Comparison of ENCODE assay signal across 2 cellular contexts in genomic region chr1:23616292-23616822, GRCh38.
A peak's percentile ranks its signal among the peaks of the same experiment; 100 is the strongest.
TF ChIP-seq lines count a peak whose summit lies in the region.

No MANE protein-coding gene starts in this region.

TF ChIP-seq in Ishikawa, 13 proteins besides CTCF, POLR2A, EP300 and RAD21 (continued from another document):
- TF ChIP-seq, protein P1, sequence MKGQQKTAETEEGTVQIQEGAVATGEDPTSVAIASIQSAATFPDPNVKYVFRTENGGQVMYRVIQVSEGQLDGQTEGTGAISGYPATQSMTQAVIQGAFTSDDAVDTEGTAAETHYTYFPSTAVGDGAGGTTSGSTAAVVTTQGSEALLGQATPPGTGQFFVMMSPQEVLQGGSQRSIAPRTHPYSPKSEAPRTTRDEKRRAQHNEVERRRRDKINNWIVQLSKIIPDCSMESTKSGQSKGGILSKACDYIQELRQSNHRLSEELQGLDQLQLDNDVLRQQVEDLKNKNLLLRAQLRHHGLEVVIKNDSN (IDR thresholded peaks at IDR 0.05): peak; percentile 84
- TF ChIP-seq, protein P2, sequence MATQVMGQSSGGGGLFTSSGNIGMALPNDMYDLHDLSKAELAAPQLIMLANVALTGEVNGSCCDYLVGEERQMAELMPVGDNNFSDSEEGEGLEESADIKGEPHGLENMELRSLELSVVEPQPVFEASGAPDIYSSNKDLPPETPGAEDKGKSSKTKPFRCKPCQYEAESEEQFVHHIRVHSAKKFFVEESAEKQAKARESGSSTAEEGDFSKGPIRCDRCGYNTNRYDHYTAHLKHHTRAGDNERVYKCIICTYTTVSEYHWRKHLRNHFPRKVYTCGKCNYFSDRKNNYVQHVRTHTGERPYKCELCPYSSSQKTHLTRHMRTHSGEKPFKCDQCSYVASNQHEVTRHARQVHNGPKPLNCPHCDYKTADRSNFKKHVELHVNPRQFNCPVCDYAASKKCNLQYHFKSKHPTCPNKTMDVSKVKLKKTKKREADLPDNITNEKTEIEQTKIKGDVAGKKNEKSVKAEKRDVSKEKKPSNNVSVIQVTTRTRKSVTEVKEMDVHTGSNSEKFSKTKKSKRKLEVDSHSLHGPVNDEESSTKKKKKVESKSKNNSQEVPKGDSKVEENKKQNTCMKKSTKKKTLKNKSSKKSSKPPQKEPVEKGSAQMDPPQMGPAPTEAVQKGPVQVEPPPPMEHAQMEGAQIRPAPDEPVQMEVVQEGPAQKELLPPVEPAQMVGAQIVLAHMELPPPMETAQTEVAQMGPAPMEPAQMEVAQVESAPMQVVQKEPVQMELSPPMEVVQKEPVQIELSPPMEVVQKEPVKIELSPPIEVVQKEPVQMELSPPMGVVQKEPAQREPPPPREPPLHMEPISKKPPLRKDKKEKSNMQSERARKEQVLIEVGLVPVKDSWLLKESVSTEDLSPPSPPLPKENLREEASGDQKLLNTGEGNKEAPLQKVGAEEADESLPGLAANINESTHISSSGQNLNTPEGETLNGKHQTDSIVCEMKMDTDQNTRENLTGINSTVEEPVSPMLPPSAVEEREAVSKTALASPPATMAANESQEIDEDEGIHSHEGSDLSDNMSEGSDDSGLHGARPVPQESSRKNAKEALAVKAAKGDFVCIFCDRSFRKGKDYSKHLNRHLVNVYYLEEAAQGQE (IDR thresholded peaks at IDR 0.05; ENCODE audit: low read depth): no peak

TF ChIP-seq in K562, 482 proteins besides CTCF, POLR2A, EP300 and RAD21 (continued from another document):
- TF ChIP-seq, protein P3, sequence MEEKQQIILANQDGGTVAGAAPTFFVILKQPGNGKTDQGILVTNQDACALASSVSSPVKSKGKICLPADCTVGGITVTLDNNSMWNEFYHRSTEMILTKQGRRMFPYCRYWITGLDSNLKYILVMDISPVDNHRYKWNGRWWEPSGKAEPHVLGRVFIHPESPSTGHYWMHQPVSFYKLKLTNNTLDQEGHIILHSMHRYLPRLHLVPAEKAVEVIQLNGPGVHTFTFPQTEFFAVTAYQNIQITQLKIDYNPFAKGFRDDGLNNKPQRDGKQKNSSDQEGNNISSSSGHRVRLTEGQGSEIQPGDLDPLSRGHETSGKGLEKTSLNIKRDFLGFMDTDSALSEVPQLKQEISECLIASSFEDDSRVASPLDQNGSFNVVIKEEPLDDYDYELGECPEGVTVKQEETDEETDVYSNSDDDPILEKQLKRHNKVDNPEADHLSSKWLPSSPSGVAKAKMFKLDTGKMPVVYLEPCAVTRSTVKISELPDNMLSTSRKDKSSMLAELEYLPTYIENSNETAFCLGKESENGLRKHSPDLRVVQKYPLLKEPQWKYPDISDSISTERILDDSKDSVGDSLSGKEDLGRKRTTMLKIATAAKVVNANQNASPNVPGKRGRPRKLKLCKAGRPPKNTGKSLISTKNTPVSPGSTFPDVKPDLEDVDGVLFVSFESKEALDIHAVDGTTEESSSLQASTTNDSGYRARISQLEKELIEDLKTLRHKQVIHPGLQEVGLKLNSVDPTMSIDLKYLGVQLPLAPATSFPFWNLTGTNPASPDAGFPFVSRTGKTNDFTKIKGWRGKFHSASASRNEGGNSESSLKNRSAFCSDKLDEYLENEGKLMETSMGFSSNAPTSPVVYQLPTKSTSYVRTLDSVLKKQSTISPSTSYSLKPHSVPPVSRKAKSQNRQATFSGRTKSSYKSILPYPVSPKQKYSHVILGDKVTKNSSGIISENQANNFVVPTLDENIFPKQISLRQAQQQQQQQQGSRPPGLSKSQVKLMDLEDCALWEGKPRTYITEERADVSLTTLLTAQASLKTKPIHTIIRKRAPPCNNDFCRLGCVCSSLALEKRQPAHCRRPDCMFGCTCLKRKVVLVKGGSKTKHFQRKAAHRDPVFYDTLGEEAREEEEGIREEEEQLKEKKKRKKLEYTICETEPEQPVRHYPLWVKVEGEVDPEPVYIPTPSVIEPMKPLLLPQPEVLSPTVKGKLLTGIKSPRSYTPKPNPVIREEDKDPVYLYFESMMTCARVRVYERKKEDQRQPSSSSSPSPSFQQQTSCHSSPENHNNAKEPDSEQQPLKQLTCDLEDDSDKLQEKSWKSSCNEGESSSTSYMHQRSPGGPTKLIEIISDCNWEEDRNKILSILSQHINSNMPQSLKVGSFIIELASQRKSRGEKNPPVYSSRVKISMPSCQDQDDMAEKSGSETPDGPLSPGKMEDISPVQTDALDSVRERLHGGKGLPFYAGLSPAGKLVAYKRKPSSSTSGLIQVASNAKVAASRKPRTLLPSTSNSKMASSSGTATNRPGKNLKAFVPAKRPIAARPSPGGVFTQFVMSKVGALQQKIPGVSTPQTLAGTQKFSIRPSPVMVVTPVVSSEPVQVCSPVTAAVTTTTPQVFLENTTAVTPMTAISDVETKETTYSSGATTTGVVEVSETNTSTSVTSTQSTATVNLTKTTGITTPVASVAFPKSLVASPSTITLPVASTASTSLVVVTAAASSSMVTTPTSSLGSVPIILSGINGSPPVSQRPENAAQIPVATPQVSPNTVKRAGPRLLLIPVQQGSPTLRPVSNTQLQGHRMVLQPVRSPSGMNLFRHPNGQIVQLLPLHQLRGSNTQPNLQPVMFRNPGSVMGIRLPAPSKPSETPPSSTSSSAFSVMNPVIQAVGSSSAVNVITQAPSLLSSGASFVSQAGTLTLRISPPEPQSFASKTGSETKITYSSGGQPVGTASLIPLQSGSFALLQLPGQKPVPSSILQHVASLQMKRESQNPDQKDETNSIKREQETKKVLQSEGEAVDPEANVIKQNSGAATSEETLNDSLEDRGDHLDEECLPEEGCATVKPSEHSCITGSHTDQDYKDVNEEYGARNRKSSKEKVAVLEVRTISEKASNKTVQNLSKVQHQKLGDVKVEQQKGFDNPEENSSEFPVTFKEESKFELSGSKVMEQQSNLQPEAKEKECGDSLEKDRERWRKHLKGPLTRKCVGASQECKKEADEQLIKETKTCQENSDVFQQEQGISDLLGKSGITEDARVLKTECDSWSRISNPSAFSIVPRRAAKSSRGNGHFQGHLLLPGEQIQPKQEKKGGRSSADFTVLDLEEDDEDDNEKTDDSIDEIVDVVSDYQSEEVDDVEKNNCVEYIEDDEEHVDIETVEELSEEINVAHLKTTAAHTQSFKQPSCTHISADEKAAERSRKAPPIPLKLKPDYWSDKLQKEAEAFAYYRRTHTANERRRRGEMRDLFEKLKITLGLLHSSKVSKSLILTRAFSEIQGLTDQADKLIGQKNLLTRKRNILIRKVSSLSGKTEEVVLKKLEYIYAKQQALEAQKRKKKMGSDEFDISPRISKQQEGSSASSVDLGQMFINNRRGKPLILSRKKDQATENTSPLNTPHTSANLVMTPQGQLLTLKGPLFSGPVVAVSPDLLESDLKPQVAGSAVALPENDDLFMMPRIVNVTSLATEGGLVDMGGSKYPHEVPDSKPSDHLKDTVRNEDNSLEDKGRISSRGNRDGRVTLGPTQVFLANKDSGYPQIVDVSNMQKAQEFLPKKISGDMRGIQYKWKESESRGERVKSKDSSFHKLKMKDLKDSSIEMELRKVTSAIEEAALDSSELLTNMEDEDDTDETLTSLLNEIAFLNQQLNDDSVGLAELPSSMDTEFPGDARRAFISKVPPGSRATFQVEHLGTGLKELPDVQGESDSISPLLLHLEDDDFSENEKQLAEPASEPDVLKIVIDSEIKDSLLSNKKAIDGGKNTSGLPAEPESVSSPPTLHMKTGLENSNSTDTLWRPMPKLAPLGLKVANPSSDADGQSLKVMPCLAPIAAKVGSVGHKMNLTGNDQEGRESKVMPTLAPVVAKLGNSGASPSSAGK (IDR thresholded peaks at IDR 0.05): peak; percentile 80
- no peak for TF ChIP-seq PML (IDR thresholded peaks at IDR 0.05; ENCODE audit: low read length)
- TF ChIP-seq HMG20A (CRISPR knock-in tag; conservative IDR thresholded peaks at IDR 0.05): no peak
- TF ChIP-seq ZNF717 (CRISPR knock-in tag; IDR thresholded peaks at IDR 0.05): no peak
- TF ChIP-seq MAFF (IDR thresholded peaks at IDR 0.05; ENCODE audit: low read length): no peak
- TF ChIP-seq RAD51 (IDR thresholded peaks at IDR 0.05; ENCODE audit: borderline replicate concordance, low read depth): peak; percentile 87
- TF ChIP-seq MAX (CRISPR knock-in tag; IDR thresholded peaks at IDR 0.05): 0 out of 2 replicates have a peak, but pooled peaks have one; percentile 37
- TF ChIP-seq CBFA2T2 (conservative IDR thresholded peaks at IDR 0.05): peak; percentile 37; the same call in 1 of the 2 replicates
- TF ChIP-seq MNT (conservative IDR thresholded peaks at IDR 0.05): peak in 1 of 2 experiments; percentile 12; a peak in 1 of 4 replicates
- TF ChIP-seq, protein P4, sequence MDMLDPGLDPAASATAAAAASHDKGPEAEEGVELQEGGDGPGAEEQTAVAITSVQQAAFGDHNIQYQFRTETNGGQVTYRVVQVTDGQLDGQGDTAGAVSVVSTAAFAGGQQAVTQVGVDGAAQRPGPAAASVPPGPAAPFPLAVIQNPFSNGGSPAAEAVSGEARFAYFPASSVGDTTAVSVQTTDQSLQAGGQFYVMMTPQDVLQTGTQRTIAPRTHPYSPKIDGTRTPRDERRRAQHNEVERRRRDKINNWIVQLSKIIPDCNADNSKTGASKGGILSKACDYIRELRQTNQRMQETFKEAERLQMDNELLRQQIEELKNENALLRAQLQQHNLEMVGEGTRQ (CRISPR knock-in tag; IDR thresholded peaks at IDR 0.05): peak; percentile 91
- TF ChIP-seq L3MBTL2 (IDR thresholded peaks at IDR 0.05): peak; percentile 78
- peak; percentile 55 for TF ChIP-seq FOS (IDR thresholded peaks at IDR 0.05; ENCODE audit: extremely low read depth, insufficient read length)
- TF ChIP-seq, protein P1 (CRISPR knock-in tag; IDR thresholded peaks at IDR 0.05): peak; percentile 94
- TF ChIP-seq RBM25 (IDR thresholded peaks at IDR 0.05; ENCODE audit: low read depth, low read length, severe bottlenecking): peak; percentile 42
